ENCODE assay signal across 12 cellular contexts in the genomic region with DNA sequence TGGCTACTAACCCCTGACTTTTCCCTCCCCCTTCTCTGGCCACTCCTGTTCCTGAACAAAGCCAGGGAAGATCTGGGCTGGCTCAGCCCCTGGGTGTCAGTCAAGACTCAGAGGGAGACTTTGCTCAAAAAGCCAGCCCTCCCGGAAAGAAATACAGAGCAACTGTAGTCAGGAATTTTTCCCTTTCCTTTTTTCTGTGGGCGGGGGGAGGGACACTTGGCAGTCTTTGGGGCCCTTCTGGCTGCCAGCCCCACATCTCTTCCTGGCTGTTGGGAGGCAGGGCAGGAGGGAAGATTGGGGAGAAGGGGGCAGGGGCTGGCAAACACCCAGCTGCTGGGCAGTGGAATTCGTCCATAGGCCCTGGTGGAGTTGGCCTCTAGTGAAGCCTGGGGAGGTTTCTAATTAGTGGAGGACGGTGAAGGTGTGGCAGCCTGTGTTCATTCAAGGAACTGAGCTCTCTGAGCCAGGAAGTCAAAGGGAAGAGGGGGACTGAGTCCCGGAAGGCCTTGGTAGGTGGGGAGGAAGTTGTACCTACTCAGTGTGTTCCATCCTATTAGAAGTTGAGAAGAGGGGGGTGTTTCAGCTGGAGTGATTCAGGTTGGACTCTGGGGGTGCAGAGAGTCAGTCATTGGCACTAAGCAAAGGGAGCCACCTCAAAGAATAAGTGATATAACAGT. TPM values are rescaled to one million over a fixed set of nuclear protein-coding genes. Genes with fewer than 3 reads are reported as not detected.
A peak's percentile ranks its signal among the peaks of the same experiment; 100 is the strongest.
DNase-seq lines count a peak whose midpoint lies in the region; ATAC-seq and TF ChIP-seq lines count a peak whose summit lies in the region.
"Had no signal": no experiment of that assay in that cellular context is flagged by ENCODE, and none has a peak within 500 bp of the region (broad histone marks: within the 10 kb centered on the region; RNA-seq: fewer than 3 reads in every experiment).

No MANE protein-coding gene starts in this region.

- peaks cover 7% of the 10 kb centered on the region for H3K4me1 Mint-ChIP-seq in activated CD4-positive, alpha-beta T cell treated with anti-CD3 and anti-CD28 coated beads, Interleukin-2, amount 10 ng/mL, durations not matched to agents 7 days and 5 days
- H3K4me1 Mint-ChIP-seq in endodermal cell: peaks cover 23% of the 10 kb centered on the region

- no peak for DNase-seq in activated CD4-positive, alpha-beta T cell treated with anti-CD3 and anti-CD28 coated beads, Interleukin-2, amount 10 ng/mL, durations not matched to agents 7 days and 5 days
- no peak for DNase-seq in activated CD4-positive, alpha-beta T cell treated with anti-CD3 and anti-CD28 coated beads for 48 hours
- no peak for DNase-seq in endodermal cell
- no peak for DNase-seq in upper lobe of right lung
- DNase-seq in NCI-H774 (lab: John Stamatoyannopoulos, UW): no peak
- DNase-seq in NCI-H2196 (lab: John Stamatoyannopoulos, UW; ENCODE audit: unreplicated experiment): no peak
- DNase-seq: 8988T, NCI-H2029 had no signal

- no peak overlapping the region for H3K4me3 Mint-ChIP-seq in activated CD4-positive, alpha-beta T cell treated with anti-CD3 and anti-CD28 coated beads, Interleukin-2, amount 10 ng/mL, durations not matched to agents 7 days and 5 days
- no peak overlapping the region for H3K4me3 Mint-ChIP-seq in endodermal cell

- H3K36me3 ChIP-seq in endodermal cell (ENCODE audit: control insufficient read depth, insufficient read depth, low read length): peaks cover 18% of the 10 kb centered on the region
- no peaks in the 10 kb centered on the region for H3K36me3 ChIP-seq in mucosa of stomach (ENCODE audit: control insufficient read depth, insufficient read depth, low read length)
- H3K36me3 ChIP-seq in upper lobe of right lung: no peaks in the 10 kb centered on the region

- POLR2A ChIA-PET in activated CD4-positive, alpha-beta T cell treated with anti-CD3 and anti-CD28 coated beads, Interleukin-2, amount 10 ng/mL, durations not matched to agents 7 days and 5 days (lab: Charles Lee): no interaction called here

- H3K27me3 ChIP-seq in endodermal cell (ENCODE audit: control insufficient read depth, insufficient read depth, low read length, poor library complexity, severe bottlenecking): no peaks in the 10 kb centered on the region
- H3K27me3 ChIP-seq in mucosa of stomach (ENCODE audit: control insufficient read depth, insufficient read depth, low read length): no peaks in the 10 kb centered on the region
- peaks cover 11% of the 10 kb centered on the region for H3K27me3 ChIP-seq in upper lobe of right lung

- H3K9ac ChIP-seq in endodermal cell (ENCODE audit: extremely low read depth, low read length, poor library complexity, severe bottlenecking) (no peak overlapping the region), mucosa of stomach (ENCODE audit: low read length) (peak overlapping the region; percentile 58)

- peaks cover 8% of the 10 kb centered on the region for H3K27me3 Mint-ChIP-seq in activated CD4-positive, alpha-beta T cell treated with anti-CD3 and anti-CD28 coated beads, Interleukin-2, amount 10 ng/mL, durations not matched to agents 7 days and 5 days
- no peaks in the 10 kb centered on the region for H3K27me3 Mint-ChIP-seq in endodermal cell (ENCODE audit: insufficient read depth)

- no peaks in the 10 kb centered on the region for H3K36me3 Mint-ChIP-seq in activated CD4-positive, alpha-beta T cell treated with anti-CD3 and anti-CD28 coated beads, Interleukin-2, amount 10 ng/mL, durations not matched to agents 7 days and 5 days (ENCODE audit: low read depth)
- peaks cover 15% of the 10 kb centered on the region for H3K36me3 Mint-ChIP-seq in endodermal cell (ENCODE audit: low read depth)

- no peaks in the 10 kb centered on the region for H3K9me3 ChIP-seq in endodermal cell (ENCODE audit: control insufficient read depth, low read length)
- no peaks in the 10 kb centered on the region for H3K9me3 ChIP-seq in mucosa of stomach (ENCODE audit: control insufficient read depth, low read length)
- H3K9me3 ChIP-seq in upper lobe of right lung: no peaks in the 10 kb centered on the region

- peak overlapping the region; percentile 54 for H3K27ac Mint-ChIP-seq in activated CD4-positive, alpha-beta T cell treated with anti-CD3 and anti-CD28 coated beads, Interleukin-2, amount 10 ng/mL, durations not matched to agents 7 days and 5 days
- no peak overlapping the region for H3K27ac Mint-ChIP-seq in endodermal cell

- TF ChIP-seq CTCF in endodermal cell (conservative IDR thresholded peaks at IDR 0.05) (no peak), upper lobe of right lung (IDR thresholded peaks at IDR 0.05) (no peak)

- H3K4me3 ChIP-seq in endodermal cell (ENCODE audit: low read length): no peak overlapping the region
- H3K4me3 ChIP-seq in mucosa of stomach (ENCODE audit: low read length): no peak overlapping the region
- no peak overlapping the region for H3K4me3 ChIP-seq in upper lobe of right lung

- ATAC-seq in upper lobe of right lung (no peak), HG02870 (IDR thresholded peaks at IDR 0.05; ENCODE audit: unreplicated experiment) (no peak)
- ATAC-seq: sciatic nerve had no signal

- H3K4me1 ChIP-seq in endodermal cell (ENCODE audit: control insufficient read depth, insufficient read depth, low read length): peaks cover 7% of the 10 kb centered on the region
- H3K4me1 ChIP-seq in mucosa of stomach (ENCODE audit: control insufficient read depth, insufficient read depth, low read length): peaks cover 46% of the 10 kb centered on the region
- H3K4me1 ChIP-seq in upper lobe of right lung: peaks cover 7% of the 10 kb centered on the region

- intact Hi-C loops in upper lobe of right lung (cut with DNase I): no loop called here

- peaks cover 6% of the 10 kb centered on the region for H3K9me3 Mint-ChIP-seq in activated CD4-positive, alpha-beta T cell treated with anti-CD3 and anti-CD28 coated beads, Interleukin-2, amount 10 ng/mL, durations not matched to agents 7 days and 5 days
- peaks cover 3% of the 10 kb centered on the region for H3K9me3 Mint-ChIP-seq in endodermal cell

- WGBS in endodermal cell (ENCODE audit: insufficient coverage in 1 of 2, insufficient read length in 1 of 2), 2 experiments: 64 to 76% methylated on average over 2 to 5 of the region's 5 CpGs

- CTCF ChIA-PET in activated CD4-positive, alpha-beta T cell treated with anti-CD3 and anti-CD28 coated beads, Interleukin-2, amount 10 ng/mL, durations not matched to agents 7 days and 5 days (lab: Charles Lee): interaction anchor here (0.6 to 1.6 kb wide), 5 partner anchors 22 to 68 kb away, joined by 3 to 4 read pairs (median 3); no protein-coding TSS in a partner anchor

- peak overlapping the region; percentile 36 for H3K27ac ChIP-seq in endodermal cell (ENCODE audit: low read depth, low read length)
- H3K27ac ChIP-seq in upper lobe of right lung: peak overlapping the region; percentile 17

RNA-seq across cellular contexts. Expression of gene IGFBP2, which starts 10.9 kb away (rescaled TPM):
- total RNA-seq in activated CD4-positive, alpha-beta T cell treated with anti-CD3 and anti-CD28 coated beads, Interleukin-2, amount 10 ng/mL, durations not matched to agents 7 days and 5 days: 10 to 100 TPM; 10.3 to 10.9 TPM
- total RNA-seq in endodermal cell (100 to 1,000 TPM in 1 of 2 donors, 10 to 100 TPM in 1; 80.8 to 313 TPM), upper lobe of right lung (46.1 TPM)
- 698 TPM for polyA plus RNA-seq in endodermal cell (2013, experiment 1 of 2)
- polyA plus RNA-seq in endodermal cell (2013, experiment 2 of 2): 702 TPM

RNA-seq across cellular contexts. Expression of gene IGFBP5, which starts 51.2 kb away (rescaled TPM):
- not detected for total RNA-seq in activated CD4-positive, alpha-beta T cell treated with anti-CD3 and anti-CD28 coated beads, Interleukin-2, amount 10 ng/mL, durations not matched to agents 7 days and 5 days
- 1 to 10 TPM; 3.6 to 8.9 TPM for total RNA-seq in endodermal cell
- polyA plus RNA-seq in endodermal cell (2013, experiment 1 of 2): 215 TPM
- polyA plus RNA-seq in endodermal cell (2013, experiment 2 of 2): 246 TPM
- 169 TPM for total RNA-seq in upper lobe of right lung
- total RNA-seq: HT-29 had no signal

Comparison
In these comparisons a context has a peak if more than half of its experiments do, and no peak if none do; other contexts are left out.
1. RNA of gene IGFBP5, which starts 51.2 kb away (total RNA-seq): 169 TPM in upper lobe of right lung (single experiment); 3.6 to 8.9 TPM in endodermal cell and not detected in activated CD4-positive, alpha-beta T cell treated with anti-CD3 and anti-CD28 coated beads, Interleukin-2, amount 10 ng/mL, durations not matched to agents 7 days and 5 days; every median in the first group is over 10 times any median in the second.